ENCODE assay signal across 21 cellular contexts in genomic region chr22:21845558-21846452, GRCh38. TPM values are rescaled to one million over a fixed set of nuclear protein-coding genes. Genes with fewer than 3 reads are reported as not detected.
DNase-seq lines count a peak whose midpoint lies in the region; TF ChIP-seq lines count a peak whose summit lies in the region.
"Had no signal": no experiment of that assay in that cellular context is flagged by ENCODE, and none has a peak within 500 bp of the region (broad histone marks: within the 10 kb centered on the region; RNA-seq: fewer than 3 reads in every experiment).

No MANE protein-coding gene starts in this region.

- no peaks in the 10 kb centered on the region for H3K9me3 ChIP-seq in neutrophil
- H3K9me3 ChIP-seq in BE2C = no peaks in the 10 kb centered on the region
- H3K9me3 ChIP-seq: Caco-2, stomach, transverse colon had no signal

- H3K27me3 ChIP-seq in neutrophil = no peaks in the 10 kb centered on the region
- no peaks in the 10 kb centered on the region for H3K27me3 ChIP-seq in BE2C
- H3K27me3 ChIP-seq in brain microvascular endothelial cell (replicated peaks) = no peaks in the 10 kb centered on the region
- H3K27me3 ChIP-seq: neural progenitor cell, stomach, transverse colon had no signal

- TF ChIP-seq CTCF in endothelial cell (IDR thresholded peaks at IDR 0.05; ENCODE audit: unreplicated experiment) (no peak), neutrophil (IDR thresholded peaks at IDR 0.05) (no peak), BE2C (IDR thresholded peaks at IDR 0.05; ENCODE audit: low read depth, low read length) (no peak), brain microvascular endothelial cell (IDR thresholded peaks at IDR 0.05; ENCODE audit: low read depth, low read length, missing control alignments) (no peak)

- H3K4me3 Mint-ChIP-seq in endothelial cell (ENCODE audit: unreplicated experiment) = no peak overlapping the region
- H3K4me3 Mint-ChIP-seq: activated CD8-positive, alpha-beta memory T cell treated with anti-CD3 and anti-CD28 coated beads, Interleukin-2, amount 10 ng/mL, durations not matched to agents 7 days and 5 days; neural progenitor cell had no signal

- H3K27me3 Mint-ChIP-seq in endothelial cell (ENCODE audit: unreplicated experiment) = peaks cover 2% of the 10 kb centered on the region
- H3K27me3 Mint-ChIP-seq: activated CD8-positive, alpha-beta memory T cell treated with anti-CD3 and anti-CD28 coated beads, Interleukin-2, amount 10 ng/mL, durations not matched to agents 7 days and 5 days had no signal

- DNase-seq in D341Med (ENCODE audit: low spot score) = peak; percentile 54
- DNase-seq in NCI-H2171 (lab: John Stamatoyannopoulos, UW) = peak; percentile 15
- no peak for DNase-seq in endothelial cell (ENCODE audit: low spot score)
- DNase-seq in MV-4-11 (lab: John Stamatoyannopoulos, UW) = no peak
- DNase-seq in BE2C = no peak
- no peak for DNase-seq in brain microvascular endothelial cell
- DNase-seq: activated CD4-positive, alpha-beta T cell treated with anti-CD3 and anti-CD28 coated beads for 4 hours; activated CD8-positive, alpha-beta memory T cell treated with anti-CD3 and anti-CD28 coated beads, Interleukin-2, amount 10 ng/mL, durations not matched to agents 7 days and 5 days; activated effector memory CD4-positive, alpha-beta T cell treated with Interleukin-2 at 50 U/mL for 16 hours; Caco-2; EL; foreskin melanocyte; H7; midbrain; NCI-H2081; NCI-H510A; stimulated activated CD4-positive, alpha-beta T cell treated with anti-CD3 and anti-CD28 coated beads, Interleukin-4, amount 100 ng/mL, for 24 hours; stomach; transverse colon had no signal

- H3K4me1 ChIP-seq in neutrophil (ENCODE audit: control insufficient read depth in 1 of 2, insufficient read depth in 1 of 2, low read depth in 1 of 2, low read length in 1 of 2) (peaks cover 42 to 44% of the 10 kb centered on the region in 2 experiments), BE2C (no peaks in the 10 kb centered on the region)
- H3K4me1 ChIP-seq: Caco-2, neural progenitor cell had no signal

- no peaks in the 10 kb centered on the region for H3K9me3 Mint-ChIP-seq in endothelial cell (ENCODE audit: unreplicated experiment)

- H3K4me1 Mint-ChIP-seq in endothelial cell (ENCODE audit: unreplicated experiment) = peaks cover 8% of the 10 kb centered on the region
- H3K4me1 Mint-ChIP-seq: neural progenitor cell had no signal

- H3K36me3 ChIP-seq in neutrophil = peaks cover 7% of the 10 kb centered on the region
- no peaks in the 10 kb centered on the region for H3K36me3 ChIP-seq in BE2C
- H3K36me3 ChIP-seq in brain microvascular endothelial cell (replicated peaks) = no peaks in the 10 kb centered on the region
- H3K36me3 ChIP-seq: neural progenitor cell, stomach, transverse colon had no signal

- peaks cover 10% of the 10 kb centered on the region for H3K36me3 Mint-ChIP-seq in endothelial cell (ENCODE audit: low read depth, unreplicated experiment)

- in situ Hi-C loops in brain microvascular endothelial cell (cut with HindIII; ENCODE audit: low pct_ligation_motif_present, low sequenced_read_pairs) = no loop called here

- H3K27ac Mint-ChIP-seq in endothelial cell (ENCODE audit: unreplicated experiment) = peak overlapping the region; percentile 7
- H3K27ac Mint-ChIP-seq: activated CD8-positive, alpha-beta memory T cell treated with anti-CD3 and anti-CD28 coated beads, Interleukin-2, amount 10 ng/mL, durations not matched to agents 7 days and 5 days; neural progenitor cell had no signal

- H3K27ac ChIP-seq in neutrophil = peak overlapping the region; percentile 69
- H3K27ac ChIP-seq in brain microvascular endothelial cell = no peak overlapping the region
- H3K27ac ChIP-seq: neural progenitor cell, stomach, transverse colon had no signal

- H3K4me3 ChIP-seq in neutrophil (ENCODE audit: low read depth in 1 of 2, low read length in 1 of 2) (no peak overlapping the region), BE2C (ENCODE audit: low read depth, low read length) (no peak overlapping the region), brain microvascular endothelial cell (ENCODE audit: low read depth, low read length) (no peak overlapping the region)
- H3K4me3 ChIP-seq: neural progenitor cell, stomach, transverse colon had no signal

RNA-seq across cellular contexts. Expression of gene MAPK1, which starts 21.6 kb away (rescaled TPM):
- 119 TPM for total RNA-seq in endothelial cell (ENCODE audit: unreplicated experiment)
- 51.9 TPM for polyA plus RNA-seq in BE2C (2012; ENCODE audit: insufficient read depth, insufficient read length, low read depth)

Comparison
In these comparisons a context has a peak if more than half of its experiments do, and no peak if none do; other contexts are left out.
1. DNase-seq: peak in D341Med (single experiment) and NCI-H2171 (single experiment); none in endothelial cell (single experiment), MV-4-11 (single experiment), BE2C (single experiment) and brain microvascular endothelial cell (single experiment).